Comparison of ENCODE assay signal across 1 cellular context in the genomic region with DNA sequence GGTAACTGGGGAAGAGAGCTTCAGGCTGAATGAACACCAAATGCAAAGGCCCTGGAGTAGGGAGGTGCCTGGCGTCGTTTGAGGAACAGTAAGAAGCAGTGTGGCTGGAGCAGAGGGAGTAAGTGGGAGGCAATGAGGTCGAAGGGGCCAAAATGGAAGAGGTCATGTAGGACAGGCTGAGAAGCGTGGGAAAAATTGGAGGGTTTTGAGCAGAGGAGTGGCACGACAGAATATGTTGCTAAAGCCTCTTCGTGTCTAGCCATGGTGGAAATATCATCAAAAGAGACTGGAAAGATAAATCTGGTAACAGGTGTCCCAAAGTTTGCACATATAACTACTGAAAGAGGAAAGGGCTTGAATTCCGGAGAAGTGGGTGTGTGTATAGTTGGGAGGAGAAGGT.
TF ChIP-seq lines count a peak whose summit lies in the region.

No MANE protein-coding gene starts in this region.

TF ChIP-seq in A549, 52 proteins besides CTCF, POLR2A, EP300 and RAD21 (continued from another document):
- TF ChIP-seq, protein P1, sequence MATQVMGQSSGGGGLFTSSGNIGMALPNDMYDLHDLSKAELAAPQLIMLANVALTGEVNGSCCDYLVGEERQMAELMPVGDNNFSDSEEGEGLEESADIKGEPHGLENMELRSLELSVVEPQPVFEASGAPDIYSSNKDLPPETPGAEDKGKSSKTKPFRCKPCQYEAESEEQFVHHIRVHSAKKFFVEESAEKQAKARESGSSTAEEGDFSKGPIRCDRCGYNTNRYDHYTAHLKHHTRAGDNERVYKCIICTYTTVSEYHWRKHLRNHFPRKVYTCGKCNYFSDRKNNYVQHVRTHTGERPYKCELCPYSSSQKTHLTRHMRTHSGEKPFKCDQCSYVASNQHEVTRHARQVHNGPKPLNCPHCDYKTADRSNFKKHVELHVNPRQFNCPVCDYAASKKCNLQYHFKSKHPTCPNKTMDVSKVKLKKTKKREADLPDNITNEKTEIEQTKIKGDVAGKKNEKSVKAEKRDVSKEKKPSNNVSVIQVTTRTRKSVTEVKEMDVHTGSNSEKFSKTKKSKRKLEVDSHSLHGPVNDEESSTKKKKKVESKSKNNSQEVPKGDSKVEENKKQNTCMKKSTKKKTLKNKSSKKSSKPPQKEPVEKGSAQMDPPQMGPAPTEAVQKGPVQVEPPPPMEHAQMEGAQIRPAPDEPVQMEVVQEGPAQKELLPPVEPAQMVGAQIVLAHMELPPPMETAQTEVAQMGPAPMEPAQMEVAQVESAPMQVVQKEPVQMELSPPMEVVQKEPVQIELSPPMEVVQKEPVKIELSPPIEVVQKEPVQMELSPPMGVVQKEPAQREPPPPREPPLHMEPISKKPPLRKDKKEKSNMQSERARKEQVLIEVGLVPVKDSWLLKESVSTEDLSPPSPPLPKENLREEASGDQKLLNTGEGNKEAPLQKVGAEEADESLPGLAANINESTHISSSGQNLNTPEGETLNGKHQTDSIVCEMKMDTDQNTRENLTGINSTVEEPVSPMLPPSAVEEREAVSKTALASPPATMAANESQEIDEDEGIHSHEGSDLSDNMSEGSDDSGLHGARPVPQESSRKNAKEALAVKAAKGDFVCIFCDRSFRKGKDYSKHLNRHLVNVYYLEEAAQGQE (IDR thresholded peaks at IDR 0.05): no peak
- TF ChIP-seq RCOR1 (IDR thresholded peaks at IDR 0.05; ENCODE audit: low read depth, low read length) (no peak), RFX5 (IDR thresholded peaks at IDR 0.05) (no peak), HOXB13 (CRISPR knock-in tag; IDR thresholded peaks at IDR 0.05; ENCODE audit: low read depth) (no peak)
TF ChIP-seq in A549: peak in this region for 0.
